8 cellular contexts compared by ENCODE assay signal in genomic region chr12:47811581-47812484, GRCh38. TPM values are rescaled to one million over a fixed set of nuclear protein-coding genes. Genes with fewer than 3 reads are reported as not detected.
DNase-seq lines count a peak whose midpoint lies in the region; ATAC-seq and TF ChIP-seq lines count a peak whose summit lies in the region.

No MANE protein-coding gene starts in this region.

- H3K4me3 ChIP-seq in HUES6 (ENCODE audit: low read depth, low read length): peak overlapping the region; percentile 41
- peak overlapping the region in 2 of 4 donors; percentile 2 to 18 for H3K4me3 ChIP-seq in adrenal gland
- H3K4me3 ChIP-seq in iPS-20b (ENCODE audit: low read length): peak overlapping the region; percentile 44; the same call in 1 of the 2 replicates

- H3K36me3 ChIP-seq in HUES6 (ENCODE audit: control insufficient read depth, insufficient read depth, low read length) (peaks cover 9% of the 10 kb centered on the region; the same call in 1 of the 2 replicates), adrenal gland (replicated peaks in 1 of 2) (peaks cover 0 to 4% of the 10 kb centered on the region in 2 donors), iPS-20b (ENCODE audit: insufficient read depth, low read depth, low read length) (0 out of 2 replicates have a peak, but pooled peaks cover 4% of the 10 kb centered on the region)

- H3K4me1 ChIP-seq in HUES6 (ENCODE audit: control insufficient read depth, insufficient read depth, low read length) (peaks cover 82% of the 10 kb centered on the region), adrenal gland (replicated peaks in 1 of 2) (peaks cover 94 to 100% of the 10 kb centered on the region in 2 donors), iPS-20b (ENCODE audit: insufficient read depth, low read length) (peaks cover 57% of the 10 kb centered on the region)

- 24 to 35% (median 28%) methylated on average over 13 to 14 of the region's 14 CpGs for whole genome bisulfite sequencing in adrenal gland, 4 donors

- H3K9me3 ChIP-seq in HUES6 (ENCODE audit: control insufficient read depth, insufficient read depth, low read depth, low read length): no peaks in the 10 kb centered on the region
- H3K9me3 ChIP-seq in adrenal gland (replicated peaks in 1 of 3): no peaks in the 10 kb centered on the region
- H3K9me3 ChIP-seq in iPS-20b (ENCODE audit: insufficient read depth, low read depth, low read length): no peaks in the 10 kb centered on the region

- TF ChIP-seq CTCF in adrenal gland (IDR thresholded peaks at IDR 0.05): no peak

- TF ChIP-seq POLR2A in adrenal gland (IDR thresholded peaks at IDR 0.05): peak in 1 of 2 donors; percentile 25

- H3K9ac ChIP-seq in HUES6 (ENCODE audit: low read length) (peak overlapping the region; percentile 54), iPS-20b (ENCODE audit: low read depth, low read length) (peak overlapping the region; percentile 54; the same call in 1 of the 2 replicates)

- DNase-seq in adrenal gland (peak in 6 of 7 donors; percentile 67 to 82 (median 80)), stromal cell of bone marrow (ENCODE audit: low read depth) (peak; percentile 88), cerebellum (ENCODE audit: low spot score) (no peak)
- DNase-seq in activated CD4-positive, CD25-positive, alpha-beta regulatory T cell treated with anti-CD3 and anti-CD28 coated beads, Interleukin-2, amount 50 U/mL, for 72 hours: no peak

- intact Hi-C loops in adrenal gland (cut with DNase I): no loop called here

- ATAC-seq in GM21528 (IDR thresholded peaks at IDR 0.05; ENCODE audit: low FRiP score, unreplicated experiment): no peak
- no peak for ATAC-seq in GM21737 (IDR thresholded peaks at IDR 0.05; ENCODE audit: unreplicated experiment)

- no peaks in the 10 kb centered on the region for H3K27me3 ChIP-seq in HUES6 (ENCODE audit: control insufficient read depth, insufficient read depth, low read length)
- no peaks in the 10 kb centered on the region for H3K27me3 ChIP-seq in adrenal gland
- no peaks in the 10 kb centered on the region for H3K27me3 ChIP-seq in iPS-20b (ENCODE audit: insufficient read depth, low read length)

- peak overlapping the region; percentile 16; the same call in 1 of the 2 replicates for H3K27ac ChIP-seq in HUES6 (ENCODE audit: low read depth, low read length)
- peak overlapping the region; percentile 69 to 98 (median 96) for H3K27ac ChIP-seq in adrenal gland
- H3K27ac ChIP-seq in iPS-20b (ENCODE audit: low read length): peak overlapping the region; percentile 6

RNA-seq across cellular contexts. Expression of gene HDAC7, which starts 7.9 kb away (rescaled TPM):
- total RNA-seq in adrenal gland (100 to 1,000 TPM in 5 of 8 donors, 10 to 100 TPM in 3; 66.6 to 178 (median 147) TPM), cerebellum (12.1 TPM)
- 100 to 1,000 TPM; 110 to 184 (median 164) TPM for polyA plus RNA-seq in adrenal gland

RNA-seq across cellular contexts. Expression of gene SLC48A1, which starts 38.8 kb away (rescaled TPM):
- total RNA-seq in adrenal gland (10 to 100 TPM; 52.5 to 91.9 (median 73.6) TPM), cerebellum (7.8 TPM)
- polyA plus RNA-seq in adrenal gland: 10 to 100 TPM; 36.3 to 51.0 (median 44.8) TPM

RNA-seq across cellular contexts. Expression of gene RAPGEF3, which starts 53.2 kb away (rescaled TPM):
- 10 to 100 TPM in 3 of 8 donors, 1 to 10 TPM in 5; 2.4 to 14.6 (median 9.3) TPM for total RNA-seq in adrenal gland
- 10 to 100 TPM in 2 of 3 donors, 1 to 10 TPM in 1; 1.4 to 69.4 (median 43.8) TPM for polyA plus RNA-seq in adrenal gland
- total RNA-seq in cerebellum: 11.9 TPM

Comparison
In these comparisons a context has a peak if more than half of its experiments do, and no peak if none do; other contexts are left out.
1. H3K27ac ChIP-seq: peak in every context shown above with its lines; median percentile 96 in adrenal gland; 16 in HUES6; 6 in iPS-20b.
2. DNase-seq: peak in adrenal gland (6 of 7) and stromal cell of bone marrow (single experiment); none in cerebellum (single experiment) and activated CD4-positive, CD25-positive, alpha-beta regulatory T cell treated with anti-CD3 and anti-CD28 coated beads, Interleukin-2, amount 50 U/mL, for 72 hours (single experiment).